Comparison of ENCODE assay signal across 8 cellular contexts in genomic region chr14:58151701-58152568, GRCh38. TPM values are rescaled to one million over a fixed set of nuclear protein-coding genes. Genes with fewer than 3 reads are reported as not detected.
A peak's percentile ranks its signal among the peaks of the same experiment; 100 is the strongest.
DNase-seq lines count a peak whose midpoint lies in the region; ATAC-seq and TF ChIP-seq lines count a peak whose summit lies in the region.

Gene ARMH4 (minus strand): TSS chr14:58152213. CDS start chr14:58139358, 12,855 bp downstream.

- H3K4me3 ChIP-seq in GM23338: peak within 1 kb of the TSS; percentile 96
- H3K4me3 ChIP-seq in LNCaP clone FGC (ENCODE audit: low read depth, low read length): peak within 1 kb of the TSS; percentile 56
- H3K4me3 ChIP-seq in stomach smooth muscle (ENCODE audit: low read length in 2 of 2): peak within 1 kb of the TSS; percentile 85 to 91

- H3K27ac Mint-ChIP-seq in GM23338: no peak within 1 kb of the TSS
- peak within 1 kb of the TSS; percentile 97 for H3K27ac Mint-ChIP-seq in neural crest cell (ENCODE audit: unreplicated experiment)

- H3K9me3 Mint-ChIP-seq in GM23338 (no peaks in the 10 kb centered on the region), neural crest cell (no peaks in the 10 kb centered on the region)

- H3K4me3 Mint-ChIP-seq in GM23338 (peak within 1 kb of the TSS; percentile 88), neural crest cell (peak within 1 kb of the TSS; percentile 96)

- peaks cover 8% of the 10 kb centered on the region; the same call in 1 of the 2 replicates for H3F3A ChIP-seq in GM23338 (replicated peaks; ENCODE audit: low read depth)

- H3K36me3 Mint-ChIP-seq in GM23338 (ENCODE audit: low read depth) (no peaks in the 10 kb centered on the region), neural crest cell (ENCODE audit: low read depth) (no peaks in the 10 kb centered on the region)

- H3K36me3 ChIP-seq in GM23338 (ENCODE audit: insufficient read depth) (no peaks in the 10 kb centered on the region), stomach smooth muscle (ENCODE audit: control insufficient read depth in 2 of 2, insufficient read depth in 2 of 2, low read length in 2 of 2) (no peaks in the 10 kb centered on the region)

- peaks cover 36% of the 10 kb centered on the region for H3K4me1 Mint-ChIP-seq in GM23338
- H3K4me1 Mint-ChIP-seq in neural crest cell: peaks cover 23% of the 10 kb centered on the region

- 0 out of 2 replicates have a peak, but pooled peaks cover 5% of the 10 kb centered on the region for H4K20me1 ChIP-seq in GM23338 (replicated peaks; ENCODE audit: insufficient read depth)

- H3K79me2 ChIP-seq in GM23338 (replicated peaks; ENCODE audit: insufficient read depth): no peaks in the 10 kb centered on the region

- no peak for TF ChIP-seq CTCF in GM23338 (conservative IDR thresholded peaks at IDR 0.05; ENCODE audit: low read depth in 2 of 2)
- TF ChIP-seq CTCF in LNCaP clone FGC (IDR thresholded peaks at IDR 0.05; ENCODE audit: control insufficient read depth, extremely low read depth, insufficient read depth): no peak
- peak; percentile 30 for TF ChIP-seq CTCF in foreskin keratinocyte (conservative IDR thresholded peaks at IDR 0.05)
- TF ChIP-seq CTCF in neural crest cell (conservative IDR thresholded peaks at IDR 0.05): peak; percentile 27

- peak within 1 kb of the TSS; percentile 57 to 66 for H3K9ac ChIP-seq in stomach smooth muscle (ENCODE audit: low read length in 2 of 2)

- H3K27me3 ChIP-seq in GM23338 (ENCODE audit: insufficient read depth): peaks cover 22% of the 10 kb centered on the region
- peaks cover 49% of the 10 kb centered on the region for H3K27me3 ChIP-seq in foreskin keratinocyte
- H3K27me3 ChIP-seq in stomach smooth muscle (ENCODE audit: control insufficient read depth in 1 of 2, insufficient read depth in 2 of 2, low read length in 2 of 2): no peaks in the 10 kb centered on the region

- no peaks in the 10 kb centered on the region; the same call in 1 of the 2 replicates for H3K9me2 ChIP-seq in GM23338 (ENCODE audit: insufficient read depth)

- H3K27ac ChIP-seq in GM23338 (ENCODE audit: low read depth) (peak within 1 kb of the TSS; percentile 52; the same call in 1 of the 2 replicates), foreskin keratinocyte (no peak within 1 kb of the TSS), stomach smooth muscle (ENCODE audit: low read length) (no peak within 1 kb of the TSS)

- H3K9me3 ChIP-seq in stomach smooth muscle (ENCODE audit: control insufficient read depth in 2 of 2, low read length in 2 of 2): no peaks in the 10 kb centered on the region

- H3K27me3 Mint-ChIP-seq in GM23338 (ENCODE audit: insufficient read depth, low read depth, poor library complexity) (peaks cover 16% of the 10 kb centered on the region), neural crest cell (ENCODE audit: low read depth) (peaks cover 23% of the 10 kb centered on the region)

- DNase-seq in DMS79 (lab: John Stamatoyannopoulos, UW) (peak; percentile 65), GM23338 (ENCODE audit: low spot score) (peak; percentile 95), LNCaP clone FGC (ENCODE audit: low read depth) (no peak), RPMI8226 (peak; percentile 82), activated gamma-delta T cell treated with Interleukin-2 at 50 U/mL for 16 hours (peak; percentile 58), foreskin keratinocyte (peak in 1 of 2 donors; percentile 54), neural crest cell (ENCODE audit: low read depth, low spot score) (peak; percentile 79)

- peak within 1 kb of the TSS; percentile 100 for H2AFZ ChIP-seq in GM23338

- ATAC-seq in GM23338 (peak; percentile 90), foreskin keratinocyte (peak; percentile 97)

- H3K4me2 ChIP-seq in GM23338: peak within 1 kb of the TSS; percentile 99

- H3K4me1 ChIP-seq in GM23338 (ENCODE audit: insufficient read depth) (peaks cover 39% of the 10 kb centered on the region), foreskin keratinocyte (no peaks in the 10 kb centered on the region), stomach smooth muscle (ENCODE audit: control insufficient read depth, insufficient read depth, low read length) (peaks cover 17% of the 10 kb centered on the region)

TF ChIP-seq in GM23338, 12 proteins besides CTCF, POLR2A, EP300 and RAD21:
- peak; percentile 39; the same call in 1 of the 2 replicates for TF ChIP-seq POLR2AphosphoS5 (IDR thresholded peaks at IDR 0.05; ENCODE audit: low read depth)
- peak; percentile 3; the same call in 1 of the 2 replicates for TF ChIP-seq CREB1 (CRISPR knock-in tag; IDR thresholded peaks at IDR 0.05; ENCODE audit: low read depth)
- TF ChIP-seq REST (IDR thresholded peaks at IDR 0.05; ENCODE audit: unreplicated experiment): no peak

RNA-seq across cellular contexts. Expression of gene ARMH4, which starts in this region (rescaled TPM):
- 20.2 and 30.8 TPM in 2 replicates for total RNA-seq in GM23338 (2014; rRNA removed; shearing (Covaris generic))
- polyA plus RNA-seq in GM23338 (2016; fragmentation: Nextera tagmentation; extraction: Ambion mirVana) (13.9 and 15.5 TPM in 2 replicates), foreskin keratinocyte (0.70 and 0.88 TPM in 2 replicates)
- total RNA-seq in foreskin keratinocyte (1.1 TPM in 2 replicates), neural crest cell (31.2 and 36.2 TPM in 2 replicates)

Comparison
In these comparisons a context has a peak if more than half of its experiments do, and no peak if none do; other contexts are left out.
1. CTCF ChIP-seq: peak in foreskin keratinocyte (single experiment) and neural crest cell (single experiment); none in GM23338 (0 of 2) and LNCaP clone FGC (single experiment).
2. Peak in every context shown above with its lines, with median percentiles within 50 percentile points of each other: H3K4me3 ChIP-seq.